1 cellular context compared by ENCODE assay signal in genomic region chr17:67493811-67494210, GRCh38.
TF ChIP-seq lines count a peak whose summit lies in the region.

No MANE protein-coding gene starts in this region.

TF ChIP-seq in HEK293, 187 proteins besides CTCF, POLR2A, EP300 and RAD21:
- TF ChIP-seq ZNF366 (tag by site-specific recombination; conservative IDR thresholded peaks at IDR 0.05) (peak; percentile 54), ZNF148 (tag by site-specific recombination; IDR thresholded peaks at IDR 0.05; ENCODE audit: borderline replicate concordance) (no peak)
TF ChIP-seq in HEK293: peak in this region for 1.
